In the genomic region with DNA sequence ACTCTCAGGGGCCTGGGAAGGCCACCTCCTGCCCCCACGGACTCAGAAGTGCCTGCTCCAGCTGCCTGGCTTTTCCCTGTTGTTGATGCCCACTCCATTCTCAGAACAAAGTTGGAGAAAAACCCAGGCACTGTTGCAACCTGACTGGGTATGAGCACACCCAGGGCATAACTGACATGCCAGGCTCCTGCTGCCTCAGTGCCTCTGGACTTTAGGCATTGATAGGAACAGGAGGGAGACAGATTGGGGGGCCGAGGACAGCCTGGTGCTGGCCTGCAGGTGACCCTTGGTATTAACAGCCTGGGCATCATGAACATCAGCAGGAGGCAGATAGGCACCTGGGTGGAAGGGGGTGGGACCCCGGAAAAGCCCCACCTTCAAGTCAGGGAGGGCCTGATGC, we compare ENCODE assay signal across 25 cellular contexts.
"Had no signal": no experiment of that assay in that cellular context is flagged by ENCODE, and none has a peak within 500 bp of the region (broad histone marks: within the 10 kb centered on the region; RNA-seq: fewer than 3 reads in every experiment).

No MANE protein-coding gene starts in this region.

- H3K27me3 Mint-ChIP-seq: dendritic cell treated with granulocyte-macrophage colony-stimulating factor and Interleukin-4, amounts not matched to agents 40 ng/mL and 50 ng/mL, for 4 days; effector memory CD8-positive, alpha-beta T cell had no signal

- H3K9me3 ChIP-seq: colonic mucosa, esophagus muscularis mucosa, gastrocnemius medialis, gastroesophageal sphincter had no signal

- H3K27me3 ChIP-seq: colonic mucosa, dorsolateral prefrontal cortex, esophagus muscularis mucosa, esophagus squamous epithelium, foreskin keratinocyte, gastrocnemius medialis, gastroesophageal sphincter, heart left ventricle, heart right ventricle had no signal

- H3K27ac ChIP-seq: colonic mucosa, coronary artery, dorsolateral prefrontal cortex, epithelial cell of prostate, esophagus muscularis mucosa, esophagus squamous epithelium, foreskin keratinocyte, gastrocnemius medialis, gastroesophageal sphincter, heart left ventricle, heart right ventricle had no signal

- H3K27ac Mint-ChIP-seq: dendritic cell treated with granulocyte-macrophage colony-stimulating factor and Interleukin-4, amounts not matched to agents 40 ng/mL and 50 ng/mL, for 4 days; effector memory CD8-positive, alpha-beta T cell; endodermal cell had no signal

- H3K4me3 ChIP-seq: colonic mucosa, coronary artery, dorsolateral prefrontal cortex, esophagus muscularis mucosa, esophagus squamous epithelium, gastrocnemius medialis, gastroesophageal sphincter, heart left ventricle, heart right ventricle had no signal

- H3K36me3 ChIP-seq: colonic mucosa, esophagus muscularis mucosa, esophagus squamous epithelium, gastrocnemius medialis, gastroesophageal sphincter, heart left ventricle, heart right ventricle had no signal

- ATAC-seq: effector memory CD8-positive, alpha-beta T cell; esophagus mucosa; foreskin keratinocyte; gastrocnemius medialis; heart left ventricle; heart right ventricle had no signal

- H3K4me1 ChIP-seq: colonic mucosa, esophagus muscularis mucosa, esophagus squamous epithelium, foreskin keratinocyte, gastrocnemius medialis, gastroesophageal sphincter, heart left ventricle, heart right ventricle had no signal

- DNase-seq: colonic mucosa; cortex of kidney; dermis blood vessel endothelial cell; dorsolateral prefrontal cortex; effector CD4-positive, alpha-beta T cell; effector CD8-positive, alpha-beta T cell; effector memory CD4-positive, alpha-beta T cell; effector memory CD8-positive, alpha-beta T cell; endodermal cell; erythroblast; esophagus squamous epithelium; foreskin fibroblast; foreskin keratinocyte; foreskin melanocyte; gastrocnemius medialis; glutamatergic neuron; head of caudate nucleus; heart left ventricle had no signal

- H3K4me3 Mint-ChIP-seq: dendritic cell treated with granulocyte-macrophage colony-stimulating factor and Interleukin-4, amounts not matched to agents 40 ng/mL and 50 ng/mL, for 4 days; effector memory CD8-positive, alpha-beta T cell; endodermal cell had no signal
